In genomic region chr4:126455865-126456264, GRCh38 we compare ENCODE assay signal across 11 cellular contexts.
"Had no signal": no experiment of that assay in that cellular context is flagged by ENCODE, and none has a peak within 500 bp of the region (broad histone marks: within the 10 kb centered on the region; RNA-seq: fewer than 3 reads in every experiment).

No MANE protein-coding gene starts in this region.

- H3K9me3 ChIP-seq: HAP-1 had no signal

- H3K4me1 ChIP-seq: HAP-1 had no signal

- DNase-seq: GM23248, GOT3, H7, H9, HCEC 1CT, HFFc6 had no signal

- H2AFZ ChIP-seq: GM23248, GM23338 had no signal

- H3K36me3 ChIP-seq: HAP-1 had no signal

- H3K27ac ChIP-seq: GM23248 had no signal

- FAIRE-seq: H1, H54 had no signal

- H3K4me3 ChIP-seq: GM23248, GM23338, HAP-1 had no signal

- H3K9ac ChIP-seq: GM23248 had no signal

- ATAC-seq: GM23338, HCT116 had no signal

- H3K4me2 ChIP-seq: GM23338 had no signal
